21 cellular contexts compared by ENCODE assay signal in the genomic region with DNA sequence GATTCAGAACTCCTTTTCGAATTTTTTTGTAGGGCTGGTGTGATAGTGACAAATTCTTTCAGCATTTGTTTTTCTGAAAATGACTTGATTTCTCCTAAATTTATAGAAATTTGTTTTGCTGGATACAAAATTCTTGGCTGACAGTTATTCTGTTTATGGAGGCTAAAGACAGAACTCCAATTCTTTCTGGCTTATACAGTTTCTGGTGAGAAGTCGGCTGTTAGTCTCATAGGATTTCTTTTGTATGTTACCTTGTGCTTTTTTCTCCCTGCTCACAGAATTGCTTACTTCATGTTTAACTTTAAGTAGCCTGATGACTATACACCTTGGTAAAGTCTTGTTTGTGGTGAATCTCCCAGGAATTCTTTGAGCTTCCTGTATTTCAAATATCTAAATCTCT.
"Had no signal": no experiment of that assay in that cellular context is flagged by ENCODE, and none has a peak within 500 bp of the region (broad histone marks: within the 10 kb centered on the region; RNA-seq: fewer than 3 reads in every experiment).

No MANE protein-coding gene starts in this region.

- H3K4me1 Mint-ChIP-seq: naive thymus-derived CD4-positive, alpha-beta T cell had no signal

- H3K36me3 ChIP-seq: esophagus muscularis mucosa, gastroesophageal sphincter, heart left ventricle, left lung, lower lobe of right lung had no signal

- H3K27me3 ChIP-seq: dorsolateral prefrontal cortex, esophagus muscularis mucosa, foreskin keratinocyte, gastroesophageal sphincter, heart left ventricle, left lung had no signal

- H3K27me3 Mint-ChIP-seq: naive thymus-derived CD4-positive, alpha-beta T cell had no signal

- H3K4me1 ChIP-seq: esophagus muscularis mucosa, foreskin keratinocyte, gastroesophageal sphincter, heart left ventricle, left lung, lower lobe of right lung had no signal

- H3K27ac ChIP-seq: coronary artery, dorsolateral prefrontal cortex, esophagus muscularis mucosa, foreskin keratinocyte, gastroesophageal sphincter, heart left ventricle, left lung, lower lobe of right lung had no signal

- DNase-seq: dermis blood vessel endothelial cell; dorsolateral prefrontal cortex; effector CD4-positive, alpha-beta T cell; effector memory CD4-positive, alpha-beta T cell; foreskin keratinocyte; heart left ventricle; hippocampal formation; left cardiac atrium; left lung; left ventricle myocardium superior; lower lobe of right lung; mesenchymal stem cell; midbrain; naive thymus-derived CD4-positive, alpha-beta T cell had no signal

- H3K4me3 Mint-ChIP-seq: naive thymus-derived CD4-positive, alpha-beta T cell had no signal

- H3K27ac Mint-ChIP-seq: naive thymus-derived CD4-positive, alpha-beta T cell had no signal

- ATAC-seq: foreskin keratinocyte; gastroesophageal sphincter; heart left ventricle; left cardiac atrium; left lung; left ventricle myocardium superior; lower lobe of right lung; naive thymus-derived CD4-positive, alpha-beta T cell had no signal

- H3K9me3 ChIP-seq: lower lobe of right lung had no signal

- H3K4me3 ChIP-seq: coronary artery, dorsolateral prefrontal cortex, esophagus muscularis mucosa, gastroesophageal sphincter, heart left ventricle, left lung, lower lobe of right lung had no signal

- H3K36me3 Mint-ChIP-seq: naive thymus-derived CD4-positive, alpha-beta T cell had no signal

- FAIRE-seq: endothelial cell of umbilical vein, frontal cortex, islet of Langerhans, keratinocyte had no signal
